Comparison of ENCODE assay signal across 8 cellular contexts in the genomic region with DNA sequence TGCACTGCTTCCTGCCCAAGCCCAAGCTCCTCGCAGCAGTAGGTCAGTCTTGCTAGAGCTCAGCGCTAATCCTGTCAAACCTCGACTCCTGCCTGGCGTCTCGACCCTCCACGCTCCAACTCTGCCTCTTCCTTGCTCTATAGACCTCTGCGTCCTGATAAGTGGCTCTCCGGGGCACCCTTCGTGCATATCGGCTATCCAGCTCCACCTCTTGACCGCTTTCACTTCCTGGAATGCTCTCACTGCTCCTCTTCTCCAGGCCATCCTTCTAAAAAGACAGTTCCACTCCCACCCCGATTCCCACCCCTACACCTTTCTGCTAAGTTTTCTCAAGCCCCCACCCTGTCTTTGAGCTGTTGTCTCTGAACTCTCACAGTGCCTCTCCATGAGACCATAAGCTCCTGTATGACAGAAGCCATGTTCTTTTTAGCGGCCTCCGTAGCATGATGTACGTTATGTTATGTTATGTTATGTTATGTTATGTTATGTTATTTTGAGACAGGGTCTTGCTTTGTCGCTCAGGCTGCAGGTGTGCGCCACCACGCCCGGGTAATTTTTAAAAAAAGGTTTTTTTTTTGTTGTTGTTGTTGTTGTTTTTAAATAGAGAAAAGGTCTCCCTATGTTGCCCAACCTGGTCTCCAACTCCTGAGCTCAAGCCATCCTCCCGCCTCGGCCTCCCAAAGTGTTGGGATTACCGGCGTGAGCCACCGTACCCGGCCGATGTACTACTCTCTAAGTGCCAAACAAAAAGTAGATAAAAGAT. TPM values are rescaled to one million over a fixed set of nuclear protein-coding genes. Genes with fewer than 3 reads are reported as not detected.
DNase-seq lines count a peak whose midpoint lies in the region; ATAC-seq and TF ChIP-seq lines count a peak whose summit lies in the region.

No MANE protein-coding gene starts in this region.

- H3K4me1 Mint-ChIP-seq in activated naive CD8-positive, alpha-beta T cell treated with anti-CD3 and anti-CD28 coated beads for 36 hours: peaks cover 33% of the 10 kb centered on the region

- DNase-seq in activated CD8-positive, alpha-beta memory T cell treated with anti-CD3 and anti-CD28 coated beads, Interleukin-2, amount 50 U/mL, for 24 hours (ENCODE audit: extremely low read depth): peak; percentile 6
- no peak for DNase-seq in activated CD8-positive, alpha-beta memory T cell treated with anti-CD3 and anti-CD28 coated beads for 24 hours
- no peak for DNase-seq in NB4 (ENCODE audit: low read depth)
- no peak for DNase-seq in activated naive CD8-positive, alpha-beta T cell treated with anti-CD3 and anti-CD28 coated beads for 36 hours
- no peak for DNase-seq in iPS DF 6.9 (ENCODE audit: low read depth, low spot score)
- DNase-seq in dermis blood vessel endothelial cell: no peak

- ATAC-seq in HG03460 (IDR thresholded peaks at IDR 0.05; ENCODE audit: unreplicated experiment): no peak

- H3K4me3 Mint-ChIP-seq in activated naive CD8-positive, alpha-beta T cell treated with anti-CD3 and anti-CD28 coated beads for 36 hours: peak overlapping the region; percentile 91

- no peak for TF ChIP-seq CTCF in NB4 (IDR thresholded peaks at IDR 0.05; ENCODE audit: low read depth, low read length)

- WGBS in iPS DF 6.9 (ENCODE audit: insufficient coverage, insufficient read length): no CpG with 5 or more reads among the region's 26 CpGs

- H3K9me3 Mint-ChIP-seq in activated naive CD8-positive, alpha-beta T cell treated with anti-CD3 and anti-CD28 coated beads for 36 hours: no peaks in the 10 kb centered on the region

- peak overlapping the region; percentile 96 for H3K4me3 ChIP-seq in NB4 (ENCODE audit: low read depth, low read length)
- peak overlapping the region; percentile 78 for H3K4me3 ChIP-seq in iPS DF 6.9 (ENCODE audit: low read length)
- H3K4me3 ChIP-seq in skeletal muscle tissue (ENCODE audit: low read length in 3 of 3): peak overlapping the region; percentile 97 to 100 (median 100)

- peak overlapping the region; percentile 95 to 100 (median 99) for H3K9ac ChIP-seq in skeletal muscle tissue (ENCODE audit: low read depth in 1 of 3, low read length in 3 of 3)

- H3K27ac ChIP-seq in iPS DF 6.9 (ENCODE audit: low read length): no peak overlapping the region
- peak overlapping the region; percentile 100 for H3K27ac ChIP-seq in skeletal muscle tissue (ENCODE audit: low read depth, low read length)

- no peak for TF ChIP-seq POLR2A in NB4 (IDR thresholded peaks at IDR 0.05; ENCODE audit: extremely low read depth, insufficient read length)

- H3K4me1 ChIP-seq in iPS DF 6.9 (ENCODE audit: control insufficient read depth, insufficient read depth, low read length): peaks cover 4% of the 10 kb centered on the region
- peaks cover 53 to 74% (median 64%) of the 10 kb centered on the region in 3 donors for H3K4me1 ChIP-seq in skeletal muscle tissue (ENCODE audit: control insufficient read depth in 3 of 3, insufficient read depth in 3 of 3, low read length in 3 of 3)

- H3K36me3 ChIP-seq in iPS DF 6.9 (ENCODE audit: control insufficient read depth, insufficient read depth, low read length): no peaks in the 10 kb centered on the region
- peaks cover 10 to 23% (median 20%) of the 10 kb centered on the region in 3 donors for H3K36me3 ChIP-seq in skeletal muscle tissue (ENCODE audit: control insufficient read depth in 3 of 3, insufficient read depth in 3 of 3, low read length in 3 of 3)

- H3K9me3 ChIP-seq in iPS DF 6.9 (ENCODE audit: control insufficient read depth, insufficient read depth, low read length) (no peaks in the 10 kb centered on the region), skeletal muscle tissue (ENCODE audit: control insufficient read depth in 3 of 3, low read length in 3 of 3) (no peaks in the 10 kb centered on the region)

- no peaks in the 10 kb centered on the region for H3K27me3 Mint-ChIP-seq in activated naive CD8-positive, alpha-beta T cell treated with anti-CD3 and anti-CD28 coated beads for 36 hours

- H3K36me3 Mint-ChIP-seq in activated naive CD8-positive, alpha-beta T cell treated with anti-CD3 and anti-CD28 coated beads for 36 hours: peaks cover 17% of the 10 kb centered on the region

- H3K27me3 ChIP-seq in iPS DF 6.9 (ENCODE audit: control insufficient read depth, insufficient read depth, low read length) (no peaks in the 10 kb centered on the region), skeletal muscle tissue (ENCODE audit: control insufficient read depth in 3 of 3, insufficient read depth in 3 of 3, low read length in 3 of 3) (no peaks in the 10 kb centered on the region)

- peak overlapping the region; percentile 94 for H3K27ac Mint-ChIP-seq in activated naive CD8-positive, alpha-beta T cell treated with anti-CD3 and anti-CD28 coated beads for 36 hours

RNA-seq across cellular contexts. Expression of a gene that starts 0.6 kb away (rescaled TPM):
- total RNA-seq in activated naive CD8-positive, alpha-beta T cell treated with anti-CD3 and anti-CD28 coated beads for 36 hours: 10 to 100 TPM; 48.3 to 49.2 TPM
- total RNA-seq in skeletal muscle tissue (37.1 TPM), dermis blood vessel endothelial cell (23.4 and 45.1 TPM in 2 replicates)

RNA-seq across cellular contexts. Expression of a gene that starts 8.8 kb away (rescaled TPM):
- total RNA-seq in activated naive CD8-positive, alpha-beta T cell treated with anti-CD3 and anti-CD28 coated beads for 36 hours: under 1 TPM; 0.39 to 0.86 TPM
- total RNA-seq in skeletal muscle tissue (104 TPM), dermis blood vessel endothelial cell (not detected in 2 replicates)

RNA-seq across cellular contexts. Expression of a gene that starts 27.5 kb away (rescaled TPM):
- 10 to 100 TPM; 65.8 to 74.8 TPM for total RNA-seq in activated naive CD8-positive, alpha-beta T cell treated with anti-CD3 and anti-CD28 coated beads for 36 hours
- 19.3 TPM for total RNA-seq in skeletal muscle tissue
- 70.1 and 163 TPM in 2 replicates for total RNA-seq in dermis blood vessel endothelial cell

RNA-seq across cellular contexts. Expression of a gene that starts 54.5 kb away (rescaled TPM):
- 10 to 100 TPM; 36.4 to 41.3 TPM for total RNA-seq in activated naive CD8-positive, alpha-beta T cell treated with anti-CD3 and anti-CD28 coated beads for 36 hours
- total RNA-seq in skeletal muscle tissue: 43.8 TPM
- 24.5 and 46.0 TPM in 2 replicates for total RNA-seq in dermis blood vessel endothelial cell

RNA-seq across cellular contexts. Expression of a gene that starts 55.2 kb away (rescaled TPM):
- total RNA-seq in activated naive CD8-positive, alpha-beta T cell treated with anti-CD3 and anti-CD28 coated beads for 36 hours: 10 to 100 TPM; 10.8 TPM
- total RNA-seq in skeletal muscle tissue: 2.6 TPM
- under 0.01 and 0.14 TPM in 2 replicates for total RNA-seq in dermis blood vessel endothelial cell

Comparison
In these comparisons a context has a peak if more than half of its experiments do, and no peak if none do; other contexts are left out.
1. RNA of a gene that starts 8.8 kb away (total RNA-seq): 104 TPM in skeletal muscle tissue (single experiment); 0.39 to 0.86 TPM in activated naive CD8-positive, alpha-beta T cell treated with anti-CD3 and anti-CD28 coated beads for 36 hours and not detected in dermis blood vessel endothelial cell; every median in the first group is over 10 times any median in the second.
2. Peak in every context shown above with its lines, with median percentiles within 50 percentile points of each other: H3K4me3 ChIP-seq.